Comparison of ENCODE assay signal across 8 cellular contexts in genomic region chr19:35644206-35644986, GRCh38. TPM values are rescaled to one million over a fixed set of nuclear protein-coding genes. Genes with fewer than 3 reads are reported as not detected.
DNase-seq lines count a peak whose midpoint lies in the region; ATAC-seq and TF ChIP-seq lines count a peak whose summit lies in the region.

No MANE protein-coding gene starts in this region.

- in situ Hi-C loops in GM18951 (cut with MboI; ENCODE audit: low sequenced_read_pairs, unreplicated experiment): no loop called here

- TF ChIP-seq POLR2A in GM18951 (IDR thresholded peaks at IDR 0.05; ENCODE audit: extremely low read depth, insufficient read depth, insufficient read length): peak; percentile 55

- DNase-seq in AG08395 (ENCODE audit: low spot score) (peak; percentile 96), NCI-H446 treated with DMSO at 0.1 percent for 48 hours (lab: John Stamatoyannopoulos, UW) (peak; percentile 59), cerebellum (ENCODE audit: low spot score) (peak; percentile 96), kidney glomerular epithelial cell (lab: John Stamatoyannopoulos, UW) (peak; percentile 86)
- peak; percentile 93 for DNase-seq in activated CD4-positive, CD25-positive, alpha-beta regulatory T cell treated with anti-CD3 and anti-CD28 coated beads, Interleukin-2, amount 50 U/mL, for 72 hours
- peak; percentile 98 for DNase-seq in stimulated activated CD4-positive, alpha-beta T cell treated with anti-CD3 and anti-CD28 coated beads, Interleukin-15, amount 100 ng/mL, for 24 hours

- ATAC-seq in HG03175 (IDR thresholded peaks at IDR 0.05; ENCODE audit: unreplicated experiment): peak; percentile 63

RNA-seq across cellular contexts. Expression of gene ETV2, which starts 2.9 kb away (rescaled TPM):
- total RNA-seq in cerebellum: 0.54 TPM

RNA-seq across cellular contexts. Expression of gene COX6B1, which starts 3.7 kb away (rescaled TPM):
- total RNA-seq in cerebellum: 112 TPM

RNA-seq across cellular contexts. Expression of gene RBM42, which starts 15.6 kb away (rescaled TPM):
- total RNA-seq in cerebellum: 9.6 TPM

RNA-seq across cellular contexts. Expression of gene UPK1A, which starts 21.9 kb away (rescaled TPM):
- total RNA-seq in cerebellum: not detected

RNA-seq across cellular contexts. Expression of gene HAUS5, which starts 31.9 kb away (rescaled TPM):
- total RNA-seq in cerebellum: 8.2 TPM

Comparison
In these comparisons a context has a peak if more than half of its experiments do, and no peak if none do; other contexts are left out.
1. Peak in every context shown above with its lines: DNase-seq and ATAC-seq.